Comparison of ENCODE assay signal across 31 cellular contexts in genomic region chr5:135822959-135823358, GRCh38. TPM values are rescaled to one million over a fixed set of nuclear protein-coding genes. Genes with fewer than 3 reads are reported as not detected.
"Had no signal": no experiment of that assay in that cellular context is flagged by ENCODE, and none has a peak within 500 bp of the region (broad histone marks: within the 10 kb centered on the region; RNA-seq: fewer than 3 reads in every experiment).

No MANE protein-coding gene starts in this region.

- H3K27me3 ChIP-seq: heart left ventricle, right atrium auricular region, right lobe of liver, stomach, testis, thyroid gland, upper lobe of left lung had no signal

- H3K4me3 ChIP-seq: heart left ventricle, left ventricle myocardium inferior, mucosa of descending colon, right atrium auricular region, right lobe of liver, stomach, testis, thyroid gland, transverse colon, upper lobe of left lung had no signal

- H3K9ac ChIP-seq: parathyroid adenoma had no signal

- DNase-seq: heart left ventricle; hypothalamus; immature natural killer cell; kidney; left colon; left ventricle myocardium inferior; midbrain; mucosa of descending colon; naive thymus-derived CD4-positive, alpha-beta T cell; nucleus accumbens; right lobe of liver; stimulated activated CD4-positive, alpha-beta T cell treated with anti-CD3 and anti-CD28 coated beads, Interleukin-12 subunit alpha, Interleukin-12 subunit beta, amount 100 ng/mL, for 4 hours; stimulated activated CD4-positive, alpha-beta T cell treated with anti-CD3 and anti-CD28 coated beads, Interleukin-15, amount 100 ng/mL, for 24 hours; stimulated activated CD4-positive, alpha-beta T cell treated with anti-CD3 and anti-CD28 coated beads, Interleukin-2, amount 100 ng/mL, for 24 hours; stimulated activated CD4-positive, alpha-beta T cell treated with anti-CD3 and anti-CD28 coated beads, Interleukin-4, amount 100 ng/mL, for 1 hour; stimulated activated naive B cell treated with anti-CD40 and anti-IgM and Interleukin-4, amounts not matched to agents 10 μg/mL and 1 μg/mL and 100 μg/mL, for 72 hours; stimulated activated naive CD8-positive, alpha-beta T cell treated with anti-CD3 and anti-CD28 coated beads, Interleukin-15, Interleukin-2, amounts not matched to agents 100 U/mL and 50 U/mL, for 24 hours; stomach; testis; thyroid gland; transverse colon; upper lobe of left lung had no signal

- H3K9me3 ChIP-seq: heart left ventricle, left ventricle myocardium inferior, mucosa of descending colon, right atrium auricular region, right lobe of liver, stomach, testis, thyroid gland, transverse colon, upper lobe of left lung had no signal

- H3K4me1 ChIP-seq: heart left ventricle, left ventricle myocardium inferior, parathyroid adenoma, right atrium auricular region, right lobe of liver, stomach, testis, thyroid gland, transverse colon, upper lobe of left lung had no signal

- H3K36me3 ChIP-seq: heart left ventricle, left ventricle myocardium inferior, right atrium auricular region, right lobe of liver, stomach, thyroid gland, transverse colon, upper lobe of left lung had no signal

- ATAC-seq: heart left ventricle; left colon; mucosa of descending colon; naive thymus-derived CD4-positive, alpha-beta T cell; right lobe of liver; stimulated activated naive B cell treated with anti-CD40 and anti-IgM and Interleukin-4, amounts not matched to agents 10 μg/mL and 1 μg/mL and 100 μg/mL, for 72 hours; stimulated activated naive CD8-positive, alpha-beta T cell treated with anti-CD3 and anti-CD28 coated beads, Interleukin-15, Interleukin-2, amounts not matched to agents 100 U/mL and 50 U/mL, for 24 hours had no signal

- H3K27ac ChIP-seq: heart left ventricle, left ventricle myocardium inferior, parathyroid adenoma, right atrium auricular region, right lobe of liver, stomach, testis, thyroid gland, transverse colon, upper lobe of left lung had no signal

RNA-seq across cellular contexts. Expression of gene SLC25A48, which starts 11.5 kb away (rescaled TPM):
- total RNA-seq: left ventricle myocardium inferior; lung microvascular endothelial cell; mesenteric fat pad; myocyte; naive thymus-derived CD4-positive, alpha-beta T cell; natural killer cell treated with Interleukin-12 subunit alpha and Interleukin-12 subunit beta and Interleukin-15 and Interleukin-18, amount 100 ng/mL, for 72 hours; osteocyte; pulmonary artery endothelial cell; renal cortical epithelial cell; right atrium auricular region; upper lobe of left lung had no signal
- polyA plus RNA-seq: immature natural killer cell; naive thymus-derived CD4-positive, alpha-beta T cell had no signal
